ENCODE assay signal across 1 cellular context in genomic region chr7:130925136-130925794, GRCh38.
A peak's percentile ranks its signal among the peaks of the same experiment; 100 is the strongest.
TF ChIP-seq lines count a peak whose summit lies in the region.

No MANE protein-coding gene starts in this region.

TF ChIP-seq in K562, 482 proteins besides CTCF, POLR2A, EP300 and RAD21 (continued from another document and continues in another):
- TF ChIP-seq, protein P1, sequence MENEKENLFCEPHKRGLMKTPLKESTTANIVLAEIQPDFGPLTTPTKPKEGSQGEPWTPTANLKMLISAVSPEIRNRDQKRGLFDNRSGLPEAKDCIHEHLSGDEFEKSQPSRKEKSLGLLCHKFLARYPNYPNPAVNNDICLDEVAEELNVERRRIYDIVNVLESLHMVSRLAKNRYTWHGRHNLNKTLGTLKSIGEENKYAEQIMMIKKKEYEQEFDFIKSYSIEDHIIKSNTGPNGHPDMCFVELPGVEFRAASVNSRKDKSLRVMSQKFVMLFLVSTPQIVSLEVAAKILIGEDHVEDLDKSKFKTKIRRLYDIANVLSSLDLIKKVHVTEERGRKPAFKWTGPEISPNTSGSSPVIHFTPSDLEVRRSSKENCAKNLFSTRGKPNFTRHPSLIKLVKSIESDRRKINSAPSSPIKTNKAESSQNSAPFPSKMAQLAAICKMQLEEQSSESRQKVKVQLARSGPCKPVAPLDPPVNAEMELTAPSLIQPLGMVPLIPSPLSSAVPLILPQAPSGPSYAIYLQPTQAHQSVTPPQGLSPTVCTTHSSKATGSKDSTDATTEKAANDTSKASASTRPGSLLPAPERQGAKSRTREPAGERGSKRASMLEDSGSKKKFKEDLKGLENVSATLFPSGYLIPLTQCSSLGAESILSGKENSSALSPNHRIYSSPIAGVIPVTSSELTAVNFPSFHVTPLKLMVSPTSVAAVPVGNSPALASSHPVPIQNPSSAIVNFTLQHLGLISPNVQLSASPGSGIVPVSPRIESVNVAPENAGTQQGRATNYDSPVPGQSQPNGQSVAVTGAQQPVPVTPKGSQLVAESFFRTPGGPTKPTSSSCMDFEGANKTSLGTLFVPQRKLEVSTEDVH (IDR thresholded peaks at IDR 0.05; ENCODE audit: low read depth, partially characterized antibody): no peak
- TF ChIP-seq ZNF316 (IDR thresholded peaks at IDR 0.05) (peak; percentile 88), ZNF780A (CRISPR knock-in tag; IDR thresholded peaks at IDR 0.05) (no peak), ETV6 (IDR thresholded peaks at IDR 0.05; ENCODE audit: borderline replicate concordance in 1 of 2, low read depth in 2 of 2, low read length in 1 of 2) (no peak), ETV6 (CRISPR knock-in tag; IDR thresholded peaks at IDR 0.05; ENCODE audit: borderline replicate concordance) (no peak), RBBP5 (IDR thresholded peaks at IDR 0.05; ENCODE audit: borderline replicate concordance, insufficient read depth, low read length, poor library complexity, severe bottlenecking) (no peak), ZFP36 (IDR thresholded peaks at IDR 0.05; ENCODE audit: low read depth, low read length, partially characterized antibody) (no peak), ZNF717 (CRISPR knock-in tag; IDR thresholded peaks at IDR 0.05) (no peak), POLR2G (IDR thresholded peaks at IDR 0.05; ENCODE audit: low read depth, low read length) (no peak), ARHGAP35 (IDR thresholded peaks at IDR 0.05; ENCODE audit: partially characterized antibody) (peak; percentile 20), YY1 (IDR thresholded peaks at IDR 0.05; ENCODE audit: borderline replicate concordance in 1 of 3, control insufficient read depth in 1 of 3, extremely low read depth in 1 of 3, insufficient read depth in 3 of 3, insufficient read length in 1 of 3, insufficient replicate concordance in 2 of 3, low read depth in 1 of 3, low read length in 2 of 3) (no peak), ELK1 (CRISPR knock-in tag; IDR thresholded peaks at IDR 0.05) (no peak), ZNF75A (CRISPR knock-in tag; IDR thresholded peaks at IDR 0.05) (no peak), SRSF3 (IDR thresholded peaks at IDR 0.05; ENCODE audit: insufficient read depth, low read length) (no peak), RBM15 (IDR thresholded peaks at IDR 0.05; ENCODE audit: insufficient read depth, low read length) (no peak), HNRNPUL1 (IDR thresholded peaks at IDR 0.05; ENCODE audit: low read length) (no peak), SMARCB1 (IDR thresholded peaks at IDR 0.05; ENCODE audit: insufficient read length, low read depth) (no peak), EWSR1 (IDR thresholded peaks at IDR 0.05; ENCODE audit: borderline replicate concordance, low read depth, partially characterized antibody) (no peak), GTF2A2 (tag; IDR thresholded peaks at IDR 0.05) (no peak), GTF2B (IDR thresholded peaks at IDR 0.05; ENCODE audit: extremely low read depth, insufficient read length) (no peak), TAF7 (tag; IDR thresholded peaks at IDR 0.05) (no peak), HNRNPL (IDR thresholded peaks at IDR 0.05; ENCODE audit: low read depth, low read length) (no peak), TEAD1 (CRISPR knock-in tag; IDR thresholded peaks at IDR 0.05) (no peak), ZFP91 (CRISPR knock-in tag; IDR thresholded peaks at IDR 0.05) (no peak), TRIM25 (IDR thresholded peaks at IDR 0.05; ENCODE audit: borderline replicate concordance) (no peak), NFXL1 (CRISPR knock-in tag; IDR thresholded peaks at IDR 0.05) (no peak), RFX1 (IDR thresholded peaks at IDR 0.05) (no peak), U2AF1 (optimal IDR thresholded peaks at IDR 0.05; ENCODE audit: low read depth, low read length) (no peak), RUNX1 (IDR thresholded peaks at IDR 0.05; ENCODE audit: low read depth) (no peak), GABPB1 (CRISPR knock-in tag; IDR thresholded peaks at IDR 0.05) (no peak), CTBP1 (IDR thresholded peaks at IDR 0.05; ENCODE audit: borderline replicate concordance) (no peak; the same call in 1 of the 2 replicates)
- TF ChIP-seq, protein P2, sequence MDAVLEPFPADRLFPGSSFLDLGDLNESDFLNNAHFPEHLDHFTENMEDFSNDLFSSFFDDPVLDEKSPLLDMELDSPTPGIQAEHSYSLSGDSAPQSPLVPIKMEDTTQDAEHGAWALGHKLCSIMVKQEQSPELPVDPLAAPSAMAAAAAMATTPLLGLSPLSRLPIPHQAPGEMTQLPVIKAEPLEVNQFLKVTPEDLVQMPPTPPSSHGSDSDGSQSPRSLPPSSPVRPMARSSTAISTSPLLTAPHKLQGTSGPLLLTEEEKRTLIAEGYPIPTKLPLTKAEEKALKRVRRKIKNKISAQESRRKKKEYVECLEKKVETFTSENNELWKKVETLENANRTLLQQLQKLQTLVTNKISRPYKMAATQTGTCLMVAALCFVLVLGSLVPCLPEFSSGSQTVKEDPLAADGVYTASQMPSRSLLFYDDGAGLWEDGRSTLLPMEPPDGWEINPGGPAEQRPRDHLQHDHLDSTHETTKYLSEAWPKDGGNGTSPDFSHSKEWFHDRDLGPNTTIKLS (IDR thresholded peaks at IDR 0.05; ENCODE audit: borderline replicate concordance, low read depth): no peak; the same call in 1 of the 2 replicates
- TF ChIP-seq, protein P3, sequence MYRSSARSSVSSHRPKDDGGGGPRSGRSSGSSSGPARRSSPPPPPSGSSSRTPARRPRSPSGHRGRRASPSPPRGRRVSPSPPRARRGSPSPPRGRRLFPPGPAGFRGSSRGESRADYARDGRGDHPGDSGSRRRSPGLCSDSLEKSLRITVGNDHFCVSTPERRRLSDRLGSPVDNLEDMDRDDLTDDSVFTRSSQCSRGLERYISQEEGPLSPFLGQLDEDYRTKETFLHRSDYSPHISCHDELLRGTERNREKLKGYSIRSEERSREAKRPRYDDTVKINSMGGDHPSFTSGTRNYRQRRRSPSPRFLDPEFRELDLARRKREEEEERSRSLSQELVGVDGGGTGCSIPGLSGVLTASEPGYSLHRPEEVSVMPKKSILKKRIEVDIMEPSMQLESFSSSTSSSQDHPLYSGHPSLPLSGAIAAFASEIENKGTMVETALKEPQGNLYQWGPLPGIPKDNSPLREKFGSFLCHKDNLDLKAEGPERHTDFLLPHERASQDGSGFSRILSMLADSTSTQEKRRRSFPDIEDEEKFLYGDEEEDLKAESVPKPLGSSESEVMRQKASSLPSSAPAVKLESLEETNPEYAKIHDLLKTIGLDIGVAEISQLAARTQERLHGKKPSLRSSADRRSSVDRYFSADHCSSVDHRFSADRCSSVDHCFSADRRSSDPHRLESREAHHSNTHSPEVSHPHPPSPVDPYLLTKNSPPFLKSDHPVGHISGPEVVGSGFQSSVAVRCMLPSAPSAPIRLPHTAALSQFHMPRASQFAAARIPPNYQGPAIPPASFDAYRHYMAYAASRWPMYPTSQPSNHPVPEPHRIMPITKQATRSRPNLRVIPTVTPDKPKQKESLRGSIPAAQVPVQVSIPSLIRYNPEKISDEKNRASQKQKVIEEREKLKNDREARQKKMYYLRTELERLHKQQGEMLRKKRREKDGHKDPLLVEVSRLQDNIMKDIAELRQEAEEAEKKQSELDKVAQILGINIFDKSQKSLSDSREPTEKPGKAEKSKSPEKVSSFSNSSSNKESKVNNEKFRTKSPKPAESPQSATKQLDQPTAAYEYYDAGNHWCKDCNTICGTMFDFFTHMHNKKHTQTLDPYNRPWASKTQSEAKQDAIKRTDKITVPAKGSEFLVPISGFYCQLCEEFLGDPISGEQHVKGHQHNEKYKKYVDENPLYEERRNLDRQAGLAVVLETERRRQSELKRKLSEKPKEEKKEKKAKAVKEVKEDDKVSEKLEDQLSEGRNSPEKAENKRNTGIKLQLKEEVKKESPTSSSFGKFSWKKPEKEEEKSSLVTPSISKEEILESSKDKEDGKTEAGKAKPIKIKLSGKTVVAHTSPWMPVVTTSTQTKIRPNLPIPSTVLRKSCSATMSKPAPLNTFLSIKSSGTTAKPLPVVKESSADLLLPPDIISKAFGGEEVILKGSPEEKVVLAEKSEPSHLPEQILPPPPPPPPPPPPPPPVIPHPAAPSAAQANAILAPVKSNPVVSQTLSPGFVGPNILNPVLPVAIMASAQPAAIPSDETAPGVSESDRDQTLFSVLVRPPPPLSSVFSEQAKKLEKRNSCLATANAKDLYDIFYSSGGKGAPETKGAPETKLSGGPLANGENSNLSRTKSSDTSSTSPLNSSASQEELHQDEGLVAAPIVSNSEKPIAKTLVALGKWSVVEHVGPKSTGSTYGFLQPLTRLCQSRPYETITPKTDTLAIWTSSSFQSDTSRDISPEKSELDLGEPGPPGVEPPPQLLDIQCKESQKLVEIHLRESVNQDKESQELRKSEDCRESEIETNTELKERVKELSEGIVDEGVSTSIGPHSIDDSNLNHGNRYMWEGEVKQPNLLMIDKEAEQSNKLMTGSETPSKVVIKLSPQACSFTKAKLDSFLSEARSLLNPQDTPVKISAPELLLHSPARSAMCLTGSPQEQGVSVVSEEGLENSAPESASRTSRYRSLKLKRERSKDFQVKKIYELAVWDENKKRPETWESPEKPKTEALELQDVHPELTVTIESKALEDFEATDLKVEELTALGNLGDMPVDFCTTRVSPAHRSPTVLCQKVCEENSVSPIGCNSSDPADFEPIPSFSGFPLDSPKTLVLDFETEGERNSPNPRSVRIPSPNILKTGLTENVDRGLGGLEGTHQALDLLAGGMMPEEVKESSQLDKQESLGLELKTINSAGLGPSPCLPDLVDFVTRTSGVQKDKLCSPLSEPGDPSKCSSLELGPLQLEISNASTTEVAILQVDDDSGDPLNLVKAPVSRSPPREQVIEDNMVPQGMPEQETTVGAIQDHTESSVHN (IDR thresholded peaks at IDR 0.05; ENCODE audit: borderline replicate concordance in 1 of 2, low read depth in 1 of 2): 0 out of 4 replicates have a peak, but pooled peaks of 1 of the 2 experiments have one; percentile 17
- TF ChIP-seq, protein P4, sequence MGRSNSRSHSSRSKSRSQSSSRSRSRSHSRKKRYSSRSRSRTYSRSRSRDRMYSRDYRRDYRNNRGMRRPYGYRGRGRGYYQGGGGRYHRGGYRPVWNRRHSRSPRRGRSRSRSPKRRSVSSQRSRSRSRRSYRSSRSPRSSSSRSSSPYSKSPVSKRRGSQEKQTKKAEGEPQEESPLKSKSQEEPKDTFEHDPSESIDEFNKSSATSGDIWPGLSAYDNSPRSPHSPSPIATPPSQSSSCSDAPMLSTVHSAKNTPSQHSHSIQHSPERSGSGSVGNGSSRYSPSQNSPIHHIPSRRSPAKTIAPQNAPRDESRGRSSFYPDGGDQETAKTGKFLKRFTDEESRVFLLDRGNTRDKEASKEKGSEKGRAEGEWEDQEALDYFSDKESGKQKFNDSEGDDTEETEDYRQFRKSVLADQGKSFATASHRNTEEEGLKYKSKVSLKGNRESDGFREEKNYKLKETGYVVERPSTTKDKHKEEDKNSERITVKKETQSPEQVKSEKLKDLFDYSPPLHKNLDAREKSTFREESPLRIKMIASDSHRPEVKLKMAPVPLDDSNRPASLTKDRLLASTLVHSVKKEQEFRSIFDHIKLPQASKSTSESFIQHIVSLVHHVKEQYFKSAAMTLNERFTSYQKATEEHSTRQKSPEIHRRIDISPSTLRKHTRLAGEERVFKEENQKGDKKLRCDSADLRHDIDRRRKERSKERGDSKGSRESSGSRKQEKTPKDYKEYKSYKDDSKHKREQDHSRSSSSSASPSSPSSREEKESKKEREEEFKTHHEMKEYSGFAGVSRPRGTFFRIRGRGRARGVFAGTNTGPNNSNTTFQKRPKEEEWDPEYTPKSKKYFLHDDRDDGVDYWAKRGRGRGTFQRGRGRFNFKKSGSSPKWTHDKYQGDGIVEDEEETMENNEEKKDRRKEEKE (IDR thresholded peaks at IDR 0.05; ENCODE audit: borderline replicate concordance in 1 of 2, control insufficient read depth in 1 of 2, low read depth in 2 of 2, low read length in 1 of 2): 0 out of 4 replicates have a peak, but pooled peaks of 1 of the 2 experiments have one; percentile 57
- TF ChIP-seq, protein P5, sequence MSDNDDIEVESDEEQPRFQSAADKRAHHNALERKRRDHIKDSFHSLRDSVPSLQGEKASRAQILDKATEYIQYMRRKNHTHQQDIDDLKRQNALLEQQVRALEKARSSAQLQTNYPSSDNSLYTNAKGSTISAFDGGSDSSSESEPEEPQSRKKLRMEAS (CRISPR knock-in tag; IDR thresholded peaks at IDR 0.05): no peak
